In the genomic region with DNA sequence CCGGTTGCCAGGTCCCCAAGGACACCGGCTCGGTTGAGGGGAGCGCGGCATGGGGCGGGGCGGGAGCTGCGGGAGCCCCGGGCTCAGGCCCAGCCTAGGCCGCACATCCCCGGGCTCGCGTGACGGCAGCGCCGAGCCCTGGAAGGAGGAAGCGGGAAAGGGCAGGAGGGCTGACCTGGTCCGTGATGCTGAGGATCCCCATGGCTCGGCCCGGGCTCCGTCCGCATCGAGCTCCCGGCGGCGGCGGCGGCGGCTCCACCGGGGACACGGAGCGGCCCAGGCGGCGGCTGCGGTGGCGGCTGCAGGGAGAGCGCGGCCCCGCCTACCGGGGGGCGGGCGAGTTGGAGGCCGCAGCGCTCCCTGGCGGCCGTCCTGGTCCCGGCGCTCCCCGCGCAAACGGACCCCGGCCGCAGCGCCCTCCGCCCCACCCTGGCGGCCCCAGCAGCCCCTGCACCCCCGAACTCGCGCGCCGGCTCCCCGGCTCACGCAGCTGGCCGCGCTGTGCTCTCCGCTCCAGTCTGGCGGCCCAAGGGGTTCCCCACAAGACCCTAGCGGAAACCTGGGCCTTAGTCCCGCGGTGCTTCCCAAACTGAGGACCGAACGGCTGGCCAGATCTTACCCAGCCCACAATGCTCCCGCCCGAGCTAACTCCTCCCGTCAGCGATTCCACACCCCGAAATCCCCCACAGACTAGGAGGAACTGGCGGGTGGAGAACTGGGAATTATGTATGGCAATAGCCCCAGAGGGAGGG, we compare ENCODE assay signal across 8 cellular contexts. TPM values are rescaled to one million over a fixed set of nuclear protein-coding genes. Genes with fewer than 3 reads are reported as not detected.
A peak's percentile ranks its signal among the peaks of the same experiment; 100 is the strongest.
DNase-seq lines count a peak whose midpoint lies in the region; ATAC-seq and TF ChIP-seq lines count a peak whose summit lies in the region.

A gene (minus strand): TSS at position 317 of the 752 bp plus-strand sequence. CDS start 115 bp downstream, at position 202.

- H3K27ac Mint-ChIP-seq in Caco-2 (ENCODE audit: unreplicated experiment), result peak within 1 kb of the TSS; percentile 56

- peak; percentile 50 to 59 for TF ChIP-seq CTCF in Caco-2 (IDR thresholded peaks at IDR 0.05; ENCODE audit: insufficient read depth in 1 of 2, low read depth in 1 of 2, low read length in 1 of 2, severe bottlenecking in 1 of 2, unreplicated experiment in 1 of 2)

- no peaks in the 10 kb centered on the region for H3K9me3 ChIP-seq in Caco-2
- H3K9me3 ChIP-seq in mononuclear cell (ENCODE audit: low read depth, low read length), result no peaks in the 10 kb centered on the region

- peak within 1 kb of the TSS; percentile 74 for H3K4me3 Mint-ChIP-seq in Caco-2 (ENCODE audit: unreplicated experiment)

- intact Hi-C loops in Caco-2 (cut with micrococcal nuclease; ENCODE audit: unreplicated experiment), result loop anchor here (2.0 to 5.0 kb wide), 3 partner anchors 36 to 131 kb away; a partner anchor contains a TSS

- H3K4me1 ChIP-seq in Caco-2 (peaks cover 38% of the 10 kb centered on the region), mononuclear cell (ENCODE audit: insufficient read depth, low read length) (peaks cover 27% of the 10 kb centered on the region)

- H3K27me3 Mint-ChIP-seq in Caco-2 (ENCODE audit: insufficient read depth, unreplicated experiment), result no peaks in the 10 kb centered on the region

- peak; percentile 50 to 88 for DNase-seq in Caco-2
- DNase-seq in HPDE6-E6E7 (ENCODE audit: extremely low spot score), result peak; percentile 75
- peak; percentile 72 for DNase-seq in NOMO-1 treated with DMSO at 0.1 percent for 48 hours (lab: John Stamatoyannopoulos, UW; ENCODE audit: unreplicated experiment)
- DNase-seq in activated CD8-positive, alpha-beta memory T cell treated with anti-CD3 and anti-CD28 coated beads, Interleukin-2, amount 50 U/mL, for 4 hours, result peak; percentile 79
- DNase-seq in epidermal melanocyte (ENCODE audit: insufficient read length, low spot score), result peak; percentile 81
- DNase-seq in stimulated activated CD8-positive, alpha-beta memory T cell treated with anti-CD3 and anti-CD28 coated beads, Interleukin-2, amount 100 ng/mL, for 48 hours (ENCODE audit: low read depth in 2 of 2), result peak; percentile 66 to 77

- H3K27me3 ChIP-seq in Caco-2 (replicated peaks; ENCODE audit: control insufficient read depth, insufficient read depth, low read length) (no peaks in the 10 kb centered on the region), mononuclear cell (ENCODE audit: insufficient read depth, low read length) (no peaks in the 10 kb centered on the region)

- H3K36me3 Mint-ChIP-seq in Caco-2 (ENCODE audit: insufficient read depth, unreplicated experiment), result peaks cover 43% of the 10 kb centered on the region

- CTCF ChIA-PET in Caco-2 (lab: Charles Lee), result interaction anchor here (1.0 to 2.9 kb wide), 6 partner anchors 8 to 69 kb away, joined by 3 to 20 read pairs (median 5); a partner anchor contains a TSS

- peaks cover 30% of the 10 kb centered on the region for H3K4me1 Mint-ChIP-seq in Caco-2 (ENCODE audit: low read depth, unreplicated experiment)

- BruUV-seq in Caco-2 (replicated peaks; lab: Mats Ljungman, UMichigan), result no TSS peak

- peak within 1 kb of the TSS; percentile 72 for H3K4me3 ChIP-seq in Caco-2 (ENCODE audit: low read depth, low read length)
- H3K4me3 ChIP-seq in mononuclear cell (ENCODE audit: low read length), result peak within 1 kb of the TSS; percentile 66

- POLR2A ChIA-PET in Caco-2 (lab: Charles Lee), result interaction anchor here (0.7 to 1.6 kb wide), 4 partner anchors 11 to 131 kb away, joined by 3 to 7 read pairs (median 6); a partner anchor contains a TSS

- ATAC-seq in GM19463 (IDR thresholded peaks at IDR 0.05; ENCODE audit: unreplicated experiment), result peak; percentile 91

- H3K9me3 Mint-ChIP-seq in Caco-2 (ENCODE audit: unreplicated experiment), result peaks cover 10% of the 10 kb centered on the region

- H3K36me3 ChIP-seq in Caco-2 (ENCODE audit: control insufficient read depth, insufficient read depth, low read length), result peaks cover 4% of the 10 kb centered on the region

RNA-seq across cellular contexts. Expression of the gene that starts here (rescaled TPM):
- total RNA-seq in Caco-2 (2022), result 34.6 and 46.3 TPM in 2 replicates
- 8.4 TPM for total RNA-seq in mononuclear cell

Comparison
In these comparisons a context has a peak if more than half of its experiments do, and no peak if none do; other contexts are left out.
1. Peak in every context shown above with its lines: DNase-seq, ATAC-seq and H3K4me3 ChIP-seq.